In genomic region chr15:60643490-60644040, GRCh38 we compare ENCODE assay signal across 2 cellular contexts.
TF ChIP-seq lines count a peak whose summit lies in the region.

No MANE protein-coding gene starts in this region.

TF ChIP-seq in GM23338, 12 proteins besides CTCF, POLR2A, EP300 and RAD21 (continued from another document):
- TF ChIP-seq NANOG (IDR thresholded peaks at IDR 0.05; ENCODE audit: borderline replicate concordance), result peak; percentile 24; the same call in 1 of the 2 replicates
- TF ChIP-seq CREB1 (CRISPR knock-in tag; IDR thresholded peaks at IDR 0.05; ENCODE audit: low read depth), result no peak

TF ChIP-seq in H1, 55 proteins besides CTCF, POLR2A, EP300 and RAD21 (continued from another document):
- TF ChIP-seq RNF2 (IDR thresholded peaks at IDR 0.05; ENCODE audit: borderline replicate concordance, low read depth, low read length, missing control alignments, poor library complexity, severe bottlenecking), result no peak
- no peak for TF ChIP-seq CBX8 (IDR thresholded peaks at IDR 0.05; ENCODE audit: borderline replicate concordance, low read depth, low read length)
- TF ChIP-seq ATF2 (IDR thresholded peaks at IDR 0.05; ENCODE audit: low read length), result no peak
- no peak for TF ChIP-seq BCL11A (IDR thresholded peaks at IDR 0.05; ENCODE audit: low read depth in 2 of 2, low read length in 2 of 2)
- TF ChIP-seq KDM4A (IDR thresholded peaks at IDR 0.05; ENCODE audit: low read depth, low read length, severe bottlenecking), result no peak
- 0 out of 4 replicates have a peak, but pooled peaks of 1 of the 2 experiments have one; percentile 23 for TF ChIP-seq HDAC2 (IDR thresholded peaks at IDR 0.05; ENCODE audit: borderline replicate concordance in 1 of 2, low read depth in 2 of 2, low read length in 2 of 2)
- no peak for TF ChIP-seq CHD1 (IDR thresholded peaks at IDR 0.05; ENCODE audit: low read depth, low read length)
- TF ChIP-seq POU5F1 (IDR thresholded peaks at IDR 0.05; ENCODE audit: low read depth, low read length), result 0 out of 2 replicates have a peak, but pooled peaks have one; percentile 0
- no peak for TF ChIP-seq SIRT6 (IDR thresholded peaks at IDR 0.05; ENCODE audit: low read length)
- no peak for TF ChIP-seq TAF1 (IDR thresholded peaks at IDR 0.05; ENCODE audit: low read depth, low read length)
- no peak for TF ChIP-seq HDAC6 (IDR thresholded peaks at IDR 0.05; ENCODE audit: low read depth, low read length)
- TF ChIP-seq CTBP2 (IDR thresholded peaks at IDR 0.05; ENCODE audit: borderline replicate concordance, insufficient read depth, insufficient read length, low read length), result no peak
- TF ChIP-seq KDM1A (IDR thresholded peaks at IDR 0.05; ENCODE audit: borderline replicate concordance, low read length), result no peak
- no peak for TF ChIP-seq BRCA1 (IDR thresholded peaks at IDR 0.05; ENCODE audit: low read depth, low read length)
